20 cellular contexts compared by ENCODE assay signal in the genomic region with DNA sequence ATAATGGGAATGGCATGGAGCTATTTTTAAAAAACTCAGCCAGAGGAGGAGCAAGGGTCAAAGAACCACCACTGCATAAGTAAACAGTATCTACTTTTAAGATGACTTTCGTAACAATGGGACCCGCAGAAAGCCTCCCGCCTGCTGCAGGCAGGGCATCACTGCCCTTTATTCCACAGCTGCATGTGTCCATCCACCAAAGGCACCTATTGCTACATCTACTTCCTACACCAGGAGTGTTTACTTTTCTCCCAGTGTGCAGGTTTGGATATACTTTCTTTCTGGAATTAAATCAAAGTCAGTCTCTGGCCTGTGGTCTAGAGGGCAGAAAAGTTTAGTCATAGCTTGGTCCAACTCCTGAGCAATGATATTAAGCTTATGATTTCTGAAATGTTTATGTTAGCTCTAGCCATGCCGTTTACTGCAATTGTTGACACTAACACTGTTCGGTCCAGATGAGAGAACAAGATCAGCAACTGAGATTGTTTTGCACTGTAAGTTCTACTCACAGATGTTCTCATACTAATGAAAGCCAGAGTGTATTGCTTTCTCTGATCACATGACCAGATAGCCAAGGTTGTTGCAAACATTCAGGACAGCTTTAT.
DNase-seq lines count a peak whose midpoint lies in the region; ATAC-seq, FAIRE-seq and TF ChIP-seq lines count a peak whose summit lies in the region.
"Had no signal": no experiment of that assay in that cellular context is flagged by ENCODE, and none has a peak within 500 bp of the region (broad histone marks: within the 10 kb centered on the region; RNA-seq: fewer than 3 reads in every experiment).

No MANE protein-coding gene starts in this region.

- H3K27me3 ChIP-seq in H1 (replicated peaks in 1 of 4; ENCODE audit: control insufficient read depth in 3 of 4, extremely low read depth in 1 of 4, insufficient read depth in 3 of 4, low read length in 3 of 4) (peaks cover 0 to 1% (median 0%) of the 10 kb centered on the region in 4 experiments; a peak in 1 of 7 replicates), mesendoderm (ENCODE audit: insufficient read depth, low read length, poor library complexity) (no peaks in the 10 kb centered on the region)
- H3K27me3 ChIP-seq: BE2C, foreskin keratinocyte had no signal

- H3K4me2 ChIP-seq in H1 (ENCODE audit: insufficient read depth in 1 of 2, low read depth in 2 of 2, low read length in 2 of 2) (no peak overlapping the region), mesendoderm (ENCODE audit: low read length) (no peak overlapping the region)

- H3K4me3 Mint-ChIP-seq in natural killer cell treated with Interleukin-12 subunit alpha and Interleukin-12 subunit beta and Interleukin-15 and Interleukin-18, amount 100 ng/mL, for 72 hours: no peak overlapping the region
- H3K4me3 Mint-ChIP-seq: immature natural killer cell; stimulated activated effector memory CD8-positive, alpha-beta T cell treated with anti-CD3 and anti-CD28 coated beads, Interleukin-12 subunit alpha, Interleukin-12 subunit beta, amount 100 ng/mL, for 72 hours had no signal

- 87% methylated on average over 5 of the region's 5 CpGs; no CpG with 5 or more reads in 1 of the 2 experiments for WGBS in H1 (ENCODE audit: extremely low coverage in 1 of 2, insufficient coverage in 1 of 2, insufficient read length in 1 of 2, insufficient replicate concordance in 2 of 2, low coverage in 1 of 2, low lambda C conversion rate in 2 of 2, missing lambda C conversion rate in 1 of 2), 2 experiments
- WGBS in mesendoderm (ENCODE audit: extremely low coverage, insufficient coverage, low lambda C conversion rate): no CpG with 5 or more reads among the region's 5 CpGs

- POLR2A ChIA-PET in H1 (lab: Charles Lee; ENCODE audit: partially characterized antibody): interaction anchor here (0.8 kb wide), 1 partner anchor 42 kb away, joined by 3 read pairs; no protein-coding TSS in a partner anchor

- no peak overlapping the region for H3K56ac ChIP-seq in H1 (replicated peaks; ENCODE audit: insufficient read length, low read depth, low read length)
- H3K56ac ChIP-seq in mesendoderm (ENCODE audit: low read length): no peak overlapping the region

- H3K79me1 ChIP-seq in H1 (ENCODE audit: low read depth, low read length): no peaks in the 10 kb centered on the region
- no peaks in the 10 kb centered on the region for H3K79me1 ChIP-seq in mesendoderm (ENCODE audit: low read length)

- H3K4me1 ChIP-seq in H1 (replicated peaks in 1 of 4; ENCODE audit: control insufficient read depth in 3 of 4, insufficient read depth in 4 of 4, low read length in 3 of 4) (no peaks in the 10 kb centered on the region; a peak in 1 of 7 replicates), mesendoderm (ENCODE audit: control insufficient read depth, low read depth, low read length) (no peaks in the 10 kb centered on the region)
- H3K4me1 ChIP-seq: BE2C, foreskin keratinocyte had no signal

- H3K27ac Mint-ChIP-seq in natural killer cell treated with Interleukin-12 subunit alpha and Interleukin-12 subunit beta and Interleukin-15 and Interleukin-18, amount 100 ng/mL, for 72 hours: no peak overlapping the region
- H3K27ac Mint-ChIP-seq: immature natural killer cell; stimulated activated effector memory CD8-positive, alpha-beta T cell treated with anti-CD3 and anti-CD28 coated beads, Interleukin-12 subunit alpha, Interleukin-12 subunit beta, amount 100 ng/mL, for 72 hours had no signal

- no peak for FAIRE-seq in H1 (lab: Jason Lieb, UNC)

- no peaks in the 10 kb centered on the region for H3K27me3 Mint-ChIP-seq in natural killer cell treated with Interleukin-12 subunit alpha and Interleukin-12 subunit beta and Interleukin-15 and Interleukin-18, amount 100 ng/mL, for 72 hours

- DNase-seq in AG09319 (ENCODE audit: extremely low read depth, low read depth) (peak; percentile 56), M059J (ENCODE audit: low read depth) (peak; percentile 57), H1 (ENCODE audit: low read depth in 1 of 2, low spot score in 2 of 2) (no peak), mesendoderm (no peak), MV-4-11 (lab: John Stamatoyannopoulos, UW) (no peak), NAMALWA (ENCODE audit: low spot score) (no peak)
- DNase-seq in activated CD4-positive, alpha-beta T cell treated with anti-CD3 and anti-CD28 coated beads for 4 hours: no peak
- DNase-seq in natural killer cell treated with Interleukin-12 subunit alpha and Interleukin-12 subunit beta and Interleukin-15 and Interleukin-18, amount 100 ng/mL, for 72 hours (ENCODE audit: low spot score): no peak
- DNase-seq: activated CD4-positive, alpha-beta T cell treated with anti-CD3 and anti-CD28 coated beads, Interleukin-2, amount 50 U/mL, for 48 hours; BE2C; dermis blood vessel endothelial cell; DND-41; foreskin keratinocyte; immature natural killer cell; NCI-H1417 treated with DMSO at 0.1 percent for 48 hours; NCI-H446 treated with DMSO at 0.1 percent for 48 hours; retina; stimulated activated CD4-positive, alpha-beta T cell treated with anti-CD3 and anti-CD28 coated beads, Interleukin-4, amount 100 ng/mL, for 1 hour; T-helper 9 cell had no signal

- H3K18ac ChIP-seq in H1 (ENCODE audit: extremely low read depth, low read length): peak overlapping the region; percentile 21; the same call in 1 of the 2 replicates
- H3K18ac ChIP-seq in mesendoderm (ENCODE audit: low read length): no peak overlapping the region

- H3K27ac ChIP-seq in H1 (ENCODE audit: low read depth, low read length) (no peak overlapping the region), mesendoderm (ENCODE audit: low read depth, low read length) (no peak overlapping the region)
- H3K27ac ChIP-seq: foreskin keratinocyte had no signal

- TF ChIP-seq EP300 in H1 (IDR thresholded peaks at IDR 0.05; ENCODE audit: borderline replicate concordance in 1 of 2, low read depth in 2 of 2, low read length in 2 of 2): no peak

- H3K23ac ChIP-seq in H1 (ENCODE audit: insufficient read length): no peak overlapping the region
- no peak overlapping the region for H3K23ac ChIP-seq in mesendoderm (ENCODE audit: low read length)

- peaks cover 8% of the 10 kb centered on the region for H3K9me3 Mint-ChIP-seq in natural killer cell treated with Interleukin-12 subunit alpha and Interleukin-12 subunit beta and Interleukin-15 and Interleukin-18, amount 100 ng/mL, for 72 hours

- H2BK15ac ChIP-seq in H1 (ENCODE audit: low read length): no peak overlapping the region
- H2BK15ac ChIP-seq in mesendoderm (replicated peaks; ENCODE audit: low read depth): no peak overlapping the region

- no peak overlapping the region for H2AK5ac ChIP-seq in H1 (ENCODE audit: low read depth, low read length)
- H2AK5ac ChIP-seq in mesendoderm (ENCODE audit: low read length): no peak overlapping the region

- TF ChIP-seq POLR2A in H1 (IDR thresholded peaks at IDR 0.05; ENCODE audit: control extremely low read depth in 1 of 2, low read depth in 2 of 2, low read length in 2 of 2): no peak

- H2BK5ac ChIP-seq in H1 (ENCODE audit: low read depth, low read length) (no peak overlapping the region), mesendoderm (ENCODE audit: low read length) (no peak overlapping the region)

- H3K4me1 Mint-ChIP-seq in natural killer cell treated with Interleukin-12 subunit alpha and Interleukin-12 subunit beta and Interleukin-15 and Interleukin-18, amount 100 ng/mL, for 72 hours (ENCODE audit: low read depth in 2 of 2): no peaks in the 10 kb centered on the region
- H3K4me1 Mint-ChIP-seq: immature natural killer cell; stimulated activated effector memory CD8-positive, alpha-beta T cell treated with anti-CD3 and anti-CD28 coated beads, Interleukin-12 subunit alpha, Interleukin-12 subunit beta, amount 100 ng/mL, for 72 hours had no signal

- H4K91ac ChIP-seq in H1 (replicated peaks; ENCODE audit: insufficient read length, low read length): no peak overlapping the region

- H4K20me1 ChIP-seq in H1 (replicated peaks in 1 of 2; ENCODE audit: control insufficient read depth in 1 of 2, insufficient read depth in 2 of 2, low read length in 2 of 2): no peaks in the 10 kb centered on the region

- H2BK12ac ChIP-seq in H1 (ENCODE audit: low read depth, low read length): no peak overlapping the region

- no peak overlapping the region for H4K5ac ChIP-seq in H1 (ENCODE audit: insufficient read length, low read depth, low read length)
- no peak overlapping the region for H4K5ac ChIP-seq in mesendoderm (ENCODE audit: low read length)

- H3K36me3 Mint-ChIP-seq in natural killer cell treated with Interleukin-12 subunit alpha and Interleukin-12 subunit beta and Interleukin-15 and Interleukin-18, amount 100 ng/mL, for 72 hours: no peaks in the 10 kb centered on the region
- H3K36me3 Mint-ChIP-seq: immature natural killer cell; stimulated activated effector memory CD8-positive, alpha-beta T cell treated with anti-CD3 and anti-CD28 coated beads, Interleukin-12 subunit alpha, Interleukin-12 subunit beta, amount 100 ng/mL, for 72 hours had no signal

- H4K8ac ChIP-seq in H1 (ENCODE audit: extremely low read depth, insufficient read depth, low read length): no peak overlapping the region
- H4K8ac ChIP-seq in mesendoderm (ENCODE audit: low read depth, low read length): no peak overlapping the region

- no peak overlapping the region for H3K14ac ChIP-seq in H1 (ENCODE audit: insufficient read length)

- H3K79me2 ChIP-seq in H1 (ENCODE audit: control insufficient read depth in 1 of 2, insufficient read depth in 2 of 2, low read length in 2 of 2): no peaks in the 10 kb centered on the region
- no peaks in the 10 kb centered on the region for H3K79me2 ChIP-seq in mesendoderm (ENCODE audit: control insufficient read depth, insufficient read depth, low read length)

- no peak for TF ChIP-seq CTCF in AG09319 (IDR thresholded peaks at IDR 0.05; ENCODE audit: low read depth, low read length)
- no peak for TF ChIP-seq CTCF in H1 (IDR thresholded peaks at IDR 0.05; ENCODE audit: control extremely low read depth in 1 of 3, insufficient read depth in 1 of 3, low read depth in 1 of 3, low read length in 3 of 3)

- no peak for TF ChIP-seq RAD21 in H1 (IDR thresholded peaks at IDR 0.05 in 1 of 2, conservative IDR thresholded peaks at IDR 0.05 in 1 of 2; ENCODE audit: low read depth in 2 of 2, low read length in 2 of 2)

- CTCF ChIA-PET in H1 (lab: Charles Lee; ENCODE audit: partially characterized antibody): interaction anchor here (0.5 to 1.8 kb wide), 2 partner anchors 31 to 366 kb away, joined by 3 to 5 read pairs; no protein-coding TSS in a partner anchor

- H2BK120ac ChIP-seq in H1 (replicated peaks; ENCODE audit: low read depth, low read length): no peak overlapping the region
- H2BK120ac ChIP-seq in mesendoderm (ENCODE audit: low read depth, low read length): no peak overlapping the region

- H3K23me2 ChIP-seq in H1 (ENCODE audit: low read depth, low read length): no peaks in the 10 kb centered on the region

- ATAC-seq in natural killer cell treated with Interleukin-12 subunit alpha and Interleukin-12 subunit beta and Interleukin-15 and Interleukin-18, amount 100 ng/mL, for 72 hours: no peak
- ATAC-seq: foreskin keratinocyte; stimulated activated effector memory CD8-positive, alpha-beta T cell treated with anti-CD3 and anti-CD28 coated beads, Interleukin-12 subunit alpha, Interleukin-12 subunit beta, amount 100 ng/mL, for 72 hours had no signal

- H3K4ac ChIP-seq in H1 (replicated peaks; ENCODE audit: insufficient read length, low read depth, low read length) (no peak overlapping the region), mesendoderm (ENCODE audit: low read depth, low read length) (peak overlapping the region; percentile 36)

- H3K9ac ChIP-seq in H1 (replicated peaks in 1 of 4; ENCODE audit: extremely low read depth in 1 of 4, low read depth in 3 of 4, low read length in 3 of 4) (no peak overlapping the region), mesendoderm (ENCODE audit: low read length) (no peak overlapping the region)

- no peak overlapping the region for H2BK20ac ChIP-seq in H1 (ENCODE audit: low read length)

- no peaks in the 10 kb centered on the region for H3K36me3 ChIP-seq in H1 (ENCODE audit: control insufficient read depth in 2 of 4, insufficient read depth in 4 of 4, low read length in 3 of 4)
- no peaks in the 10 kb centered on the region for H3K36me3 ChIP-seq in mesendoderm (ENCODE audit: control insufficient read depth, insufficient read depth, low read length)
- H3K36me3 ChIP-seq: BE2C had no signal

- H3K9me3 ChIP-seq in H1 (ENCODE audit: insufficient read depth in 2 of 2, low read depth in 1 of 2, low read length in 1 of 2): no peaks in the 10 kb centered on the region
- H3K9me3 ChIP-seq: BE2C had no signal

- H3K4me3 ChIP-seq in H1 (ENCODE audit: extremely low read depth in 1 of 4, insufficient read depth in 2 of 4, low read depth in 3 of 4, low read length in 4 of 4) (no peak overlapping the region), mesendoderm (ENCODE audit: low read length) (no peak overlapping the region)

- peak overlapping the region; percentile 9; the same call in 1 of the 2 replicates for H2AFZ ChIP-seq in H1 (ENCODE audit: low read length)

Comparison
In these comparisons a context has a peak if more than half of its experiments do, and no peak if none do; other contexts are left out.
1. DNase-seq: peak in AG09319 (single experiment) and M059J (single experiment); none in H1 (0 of 2), mesendoderm (single experiment), MV-4-11 (single experiment), NAMALWA (single experiment), activated CD4-positive, alpha-beta T cell treated with anti-CD3 and anti-CD28 coated beads for 4 hours (0 of 2) and natural killer cell treated with Interleukin-12 subunit alpha and Interleukin-12 subunit beta and Interleukin-15 and Interleukin-18, amount 100 ng/mL, for 72 hours (single experiment).